In genomic region chr1:56788102-56788501, GRCh38 we compare ENCODE assay signal across 17 cellular contexts. TPM values are rescaled to one million over a fixed set of nuclear protein-coding genes. Genes with fewer than 3 reads are reported as not detected.
DNase-seq lines count a peak whose midpoint lies in the region; ATAC-seq and TF ChIP-seq lines count a peak whose summit lies in the region.
"Had no signal": no experiment of that assay in that cellular context is flagged by ENCODE, and none has a peak within 500 bp of the region (broad histone marks: within the 10 kb centered on the region; RNA-seq: fewer than 3 reads in every experiment).

No MANE protein-coding gene starts in this region.

- H3K4me1 ChIP-seq in BLaER1 (peaks cover 9% of the 10 kb centered on the region), PC-9 (replicated peaks; ENCODE audit: insufficient read depth) (no peaks in the 10 kb centered on the region), right lobe of liver (peaks cover 0 to 12% (median 0%) of the 10 kb centered on the region in 4 donors)
- H3K4me1 ChIP-seq: HAP-1, suprapubic skin had no signal

- H3K27me3 ChIP-seq in BLaER1: no peaks in the 10 kb centered on the region
- no peaks in the 10 kb centered on the region for H3K27me3 ChIP-seq in PC-9 (ENCODE audit: insufficient read depth, low read depth)
- no peaks in the 10 kb centered on the region for H3K27me3 ChIP-seq in right lobe of liver

- POLR2A ChIA-PET in PC-9 (lab: Charles Lee; ENCODE audit: unreplicated experiment): no interaction called here

- H3K4me2 ChIP-seq in BLaER1 (peak overlapping the region; percentile 49), PC-9 (0 out of 2 replicates have a peak overlapping the region, but pooled peaks have one; percentile 3)

- H3K36me3 ChIP-seq in BLaER1: no peaks in the 10 kb centered on the region
- H3K36me3 ChIP-seq in PC-9 (ENCODE audit: low read depth): no peaks in the 10 kb centered on the region
- peaks cover 0 to 6% (median 3%) of the 10 kb centered on the region in 4 donors for H3K36me3 ChIP-seq in right lobe of liver
- H3K36me3 ChIP-seq: HAP-1, suprapubic skin had no signal

- no peaks in the 10 kb centered on the region for H3F3A ChIP-seq in PC-9 (ENCODE audit: insufficient read depth, low read depth)

- H2AFZ ChIP-seq in PC-9: no peak overlapping the region

- H3K27ac Mint-ChIP-seq in T-helper 17 cell: no peak overlapping the region

- H3K4me3 ChIP-seq in BLaER1 (no peak overlapping the region), PC-9 (no peak overlapping the region), right lobe of liver (no peak overlapping the region)
- H3K4me3 ChIP-seq: coronary artery, HAP-1, suprapubic skin had no signal

- H3K9ac ChIP-seq in BLaER1: no peak overlapping the region

- H3K4me3 Mint-ChIP-seq in T-helper 17 cell: no peak overlapping the region

- intact Hi-C loops in PC-9 (cut with micrococcal nuclease; ENCODE audit: unreplicated experiment) (no loop called here), right lobe of liver (cut with DNase I) (no loop called here)

- no peaks in the 10 kb centered on the region for H3K4me1 Mint-ChIP-seq in T-helper 17 cell

- no peak for TF ChIP-seq POLR2A in right lobe of liver (IDR thresholded peaks at IDR 0.05)

- H3K27ac ChIP-seq in BLaER1 (no peak overlapping the region), PC-9 (no peak overlapping the region), right lobe of liver (peak overlapping the region; percentile 3 to 54 (median 47))
- H3K27ac ChIP-seq: coronary artery, suprapubic skin had no signal

- DNase-seq in DMS53 (lab: John Stamatoyannopoulos, UW) (peak; percentile 88), PC-9 (no peak), right lobe of liver (no peak), T-helper 17 cell (no peak), HuH-7 (ENCODE audit: low spot score) (no peak)
- DNase-seq: activated gamma-delta T cell treated with Interleukin-2 at 50 U/mL for 16 hours, AML-193, anterior cingulate cortex, DND-41, mesenchymal stem cell had no signal

- H3K9me3 ChIP-seq in BLaER1 (no peaks in the 10 kb centered on the region), PC-9 (ENCODE audit: insufficient read depth, low read depth) (no peaks in the 10 kb centered on the region), right lobe of liver (no peaks in the 10 kb centered on the region), T-helper 17 cell (ENCODE audit: control insufficient read depth, low read length, poor library complexity, severe bottlenecking) (no peaks in the 10 kb centered on the region)
- H3K9me3 ChIP-seq: HAP-1, suprapubic skin had no signal

- H3K79me2 ChIP-seq in PC-9 (ENCODE audit: low read depth): no peaks in the 10 kb centered on the region

- no peaks in the 10 kb centered on the region for H4K20me1 ChIP-seq in BLaER1
- no peaks in the 10 kb centered on the region for H4K20me1 ChIP-seq in PC-9 (ENCODE audit: insufficient read depth)

- CTCF ChIA-PET in PC-9 (lab: Charles Lee): no interaction called here

- H3K27me3 Mint-ChIP-seq in T-helper 17 cell: peaks cover 24% of the 10 kb centered on the region

- no peaks in the 10 kb centered on the region for H3K9me2 ChIP-seq in PC-9 (ENCODE audit: insufficient read depth)

- ATAC-seq in right lobe of liver: peak; percentile 10 to 58 (median 41)
- no peak for ATAC-seq in T-helper 17 cell
- ATAC-seq in HG03039 (IDR thresholded peaks at IDR 0.05; ENCODE audit: unreplicated experiment): no peak

- BruUV-seq in PC-9 (replicated peaks; lab: Mats Ljungman, UMichigan): no TSS peak

- TF ChIP-seq CTCF in PC-9 (conservative IDR thresholded peaks at IDR 0.05): no peak
- peak in 1 of 4 donors; percentile 16 for TF ChIP-seq CTCF in right lobe of liver (IDR thresholded peaks at IDR 0.05)

- peaks cover 4% of the 10 kb centered on the region for H3K36me3 Mint-ChIP-seq in T-helper 17 cell (ENCODE audit: low read depth)

RNA-seq across cellular contexts. Expression of gene FYB2, which starts 31.1 kb away (rescaled TPM):
- total RNA-seq in PC-9 (2021): not detected in 2 replicates
- 10 to 100 TPM; 11.2 to 27.5 (median 16.1) TPM for total RNA-seq in right lobe of liver
- total RNA-seq in T-helper 17 cell: not detected
- total RNA-seq: MCF 10A; T-helper 2 cell treated with Interferon-gamma antibody and Interleukin-4, amounts not matched to agents 100 ng/mL and 5 ng/mL, for 36 hours had no signal

Comparison
In these comparisons a context has a peak if more than half of its experiments do, and no peak if none do; other contexts are left out.
1. H3K27ac ChIP-seq: peak in right lobe of liver (3 of 3); none in BLaER1 (single experiment) and PC-9 (single experiment).
2. ATAC-seq: peak in right lobe of liver (4 of 4); none in T-helper 17 cell (single experiment) and HG03039 (single experiment).
3. RNA of gene FYB2, which starts 31.1 kb away (total RNA-seq): 11.2 to 27.5 TPM in right lobe of liver; not detected in PC-9 and not detected in T-helper 17 cell; every median in the first group is over 10 times any median in the second.